1 cellular context compared by ENCODE assay signal in the genomic region with DNA sequence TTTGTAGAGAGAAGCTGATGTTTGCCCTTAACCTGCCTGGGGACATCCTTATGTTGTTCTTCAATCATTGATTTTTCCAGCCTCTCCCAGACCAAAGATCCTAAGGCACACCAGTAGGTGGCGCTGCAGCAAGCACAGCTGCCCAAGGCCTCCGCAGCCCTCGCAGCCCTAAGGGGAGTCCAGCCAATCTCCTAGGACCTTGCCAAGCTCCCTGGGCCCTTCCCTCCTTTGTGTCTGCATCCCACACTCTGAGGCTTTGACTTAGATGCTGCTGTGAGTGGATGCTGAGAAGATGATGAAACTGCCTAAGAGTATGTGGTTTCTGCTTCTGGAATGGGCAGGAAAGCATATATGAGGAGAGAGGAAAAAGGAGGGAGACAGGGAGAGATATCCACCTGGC.
TF ChIP-seq lines count a peak whose summit lies in the region.

No MANE protein-coding gene starts in this region.

TF ChIP-seq in IMR-90, 13 proteins besides CTCF, POLR2A, EP300 and RAD21:
- peak; percentile 32; the same call in 1 of the 2 replicates for TF ChIP-seq SMC3 (IDR thresholded peaks at IDR 0.05; ENCODE audit: low read depth, low read length)
- TF ChIP-seq NFE2L2 (IDR thresholded peaks at IDR 0.05; ENCODE audit: low read depth, low read length) = no peak
